Comparison of ENCODE assay signal across 38 cellular contexts in the genomic region with DNA sequence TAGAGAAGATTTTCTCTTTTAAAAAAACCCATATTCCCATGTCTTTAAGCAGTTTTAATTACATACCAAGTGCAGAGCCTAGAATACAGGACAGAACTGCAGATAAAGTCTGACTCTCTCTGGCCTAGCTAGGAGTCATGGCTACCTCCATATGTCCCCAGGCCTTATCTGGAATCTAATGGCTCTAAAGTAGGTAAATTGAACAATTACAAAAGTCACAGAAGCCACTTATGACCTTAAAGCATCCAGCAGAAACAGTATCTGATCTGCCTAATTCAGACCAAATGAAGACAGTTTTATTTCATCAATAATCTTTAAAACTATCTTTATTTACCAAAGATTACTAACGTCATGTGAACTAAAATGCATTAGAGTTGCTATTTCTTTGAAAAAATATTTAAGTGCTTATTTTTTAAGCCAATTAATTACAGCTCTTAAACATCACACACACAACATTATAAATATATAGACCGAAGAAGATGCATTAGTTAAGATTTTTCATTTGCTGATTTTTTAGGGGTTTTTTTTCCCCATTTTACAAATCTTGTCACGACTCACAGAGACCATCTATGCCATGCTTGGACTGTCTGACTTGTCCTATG. TPM values are rescaled to one million over a fixed set of nuclear protein-coding genes. Genes with fewer than 3 reads are reported as not detected.
"Had no signal": no experiment of that assay in that cellular context is flagged by ENCODE, and none has a peak within 500 bp of the region (broad histone marks: within the 10 kb centered on the region; RNA-seq: fewer than 3 reads in every experiment).

No MANE protein-coding gene starts in this region.

- H3K27me3 ChIP-seq: colonic mucosa, esophagus muscularis mucosa, foreskin keratinocyte, gastroesophageal sphincter, heart left ventricle, hepatocyte, left lung, right atrium auricular region, stomach, thyroid gland had no signal

- FAIRE-seq: endothelial cell of umbilical vein, islet of Langerhans had no signal

- H3K4me2 ChIP-seq: hepatocyte, smooth muscle cell had no signal

- DNase-seq: colonic mucosa; dermis blood vessel endothelial cell; effector memory CD4-positive, alpha-beta T cell; foreskin keratinocyte; heart left ventricle; left cardiac atrium; left lung; naive thymus-derived CD8-positive, alpha-beta T cell; nephron progenitor cell; nucleus accumbens; stimulated activated CD4-positive, alpha-beta T cell treated with anti-CD3 and anti-CD28 coated beads, Interleukin-12 subunit alpha, Interleukin-12 subunit beta, amount 100 ng/mL, for 4 hours; stimulated activated CD4-positive, alpha-beta T cell treated with anti-CD3 and anti-CD28 coated beads, Interleukin-1b, Interleukin-23, amount 100 ng/mL, for 48 hours; stimulated activated CD4-positive, alpha-beta T cell treated with anti-CD3 and anti-CD28 coated beads, Interleukin-4, amount 100 ng/mL, for 1 hour; stimulated activated CD8-positive, alpha-beta memory T cell treated with anti-CD3 and anti-CD28 coated beads, Interleukin-4, amount 100 ng/mL, for 48 hours; stimulated activated naive CD4-positive, alpha-beta T cell treated with Interleukin-2 at 50 U/mL for 16 hours; stomach; thyroid gland; trophoblast cell had no signal

- H3K4me3 ChIP-seq: colonic mucosa, esophagus muscularis mucosa, gastroesophageal sphincter, heart left ventricle, hepatocyte, left lung, prostate gland, right atrium auricular region, smooth muscle cell, stomach, thyroid gland had no signal

- H3K9me3 ChIP-seq: colonic mucosa, esophagus muscularis mucosa, gastroesophageal sphincter, heart left ventricle, left lung, prostate gland, right atrium auricular region, stomach, thyroid gland had no signal

- H2AFZ ChIP-seq: hepatocyte had no signal

- H3K27ac ChIP-seq: colonic mucosa, esophagus muscularis mucosa, foreskin keratinocyte, gastroesophageal sphincter, heart left ventricle, hepatocyte, left lung, prostate gland, right atrium auricular region, thyroid gland had no signal

- H3K27me3 Mint-ChIP-seq: naive thymus-derived CD8-positive, alpha-beta T cell had no signal

- H3K9me3 Mint-ChIP-seq: naive thymus-derived CD8-positive, alpha-beta T cell; nephron progenitor cell had no signal

- H3K4me3 Mint-ChIP-seq: naive thymus-derived CD8-positive, alpha-beta T cell; nephron progenitor cell had no signal

- ATAC-seq: foreskin keratinocyte; gastroesophageal sphincter; heart left ventricle; left cardiac atrium; left lung; naive thymus-derived CD8-positive, alpha-beta T cell; sciatic nerve had no signal

- H3K4me1 ChIP-seq: colonic mucosa, heart left ventricle, left lung, prostate gland, right atrium auricular region, stomach, thyroid gland had no signal

RNA-seq across cellular contexts. Expression of gene LITAFD, which starts 55.8 kb away (rescaled TPM):
- total RNA-seq: colonic mucosa; dermis blood vessel endothelial cell; endothelial cell of umbilical vein; epithelial cell of proximal tubule; esophagus muscularis mucosa; fibroblast of lung; foreskin keratinocyte; gastroesophageal sphincter; heart left ventricle; hepatocyte; kidney epithelial cell; left cardiac atrium; left lung; lower leg skin; lung microvascular endothelial cell; mesenteric fat pad; myocyte; naive thymus-derived CD8-positive, alpha-beta T cell; osteocyte; right atrium auricular region; sciatic nerve; smooth muscle cell; stomach; subcutaneous adipose tissue; temporal lobe; thyroid gland; urinary bladder had no signal
- polyA plus RNA-seq: endothelial cell of umbilical vein; fibroblast of lung; foreskin keratinocyte; heart left ventricle; hepatocyte; naive thymus-derived CD8-positive, alpha-beta T cell; smooth muscle cell; stomach; urinary bladder had no signal
